In genomic region chr3:10566451-10566850, GRCh38 we compare ENCODE assay signal across 3 cellular contexts.
"Had no signal": no experiment of that assay in that cellular context is flagged by ENCODE, and none has a peak within 500 bp of the region (broad histone marks: within the 10 kb centered on the region; RNA-seq: fewer than 3 reads in every experiment).

No MANE protein-coding gene starts in this region.

- DNase-seq: GDM1, GF-D8 had no signal

- H3K4me3 ChIP-seq: GM12878 had no signal
